ENCODE assay signal across 17 cellular contexts in the genomic region with DNA sequence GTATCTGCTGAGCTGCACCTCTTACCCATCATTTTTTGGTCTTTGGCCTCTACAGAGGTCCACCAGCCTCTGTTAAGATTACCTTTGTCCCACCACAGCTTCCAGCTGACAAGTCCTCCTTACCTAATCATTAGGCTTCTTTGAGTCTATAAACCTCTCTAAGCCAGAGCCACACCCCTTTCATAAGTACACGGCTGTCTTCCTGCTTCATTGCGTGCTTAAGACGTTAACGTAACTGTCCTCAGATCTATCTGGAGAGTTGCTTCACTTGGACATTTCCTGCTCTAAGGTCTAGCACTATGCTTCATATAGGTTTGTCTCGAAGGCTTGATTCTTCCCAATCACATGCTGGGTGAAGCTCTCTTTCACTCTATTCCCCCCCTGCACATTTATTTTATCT.
DNase-seq lines count a peak whose midpoint lies in the region; ATAC-seq, FAIRE-seq and TF ChIP-seq lines count a peak whose summit lies in the region.
"Had no signal": no experiment of that assay in that cellular context is flagged by ENCODE, and none has a peak within 500 bp of the region (broad histone marks: within the 10 kb centered on the region; RNA-seq: fewer than 3 reads in every experiment).

No MANE protein-coding gene starts in this region.

- FAIRE-seq in small intestine (lab: Jason Lieb, UNC) = no peak
- FAIRE-seq: A549, D721Med, GM12892, H54 had no signal

- TF ChIP-seq POLR2A in NB4 (IDR thresholded peaks at IDR 0.05; ENCODE audit: extremely low read depth, insufficient read length) = no peak

- WGBS in small intestine, 3 donors = 15 to 58% (median 49%) methylated on average over 5 of the region's 5 CpGs

- no peak overlapping the region for H3K4me3 ChIP-seq in NB4 (ENCODE audit: low read depth, low read length)
- H3K4me3 ChIP-seq in WERI-Rb-1 (ENCODE audit: low read depth, low read length) = no peak overlapping the region
- H3K4me3 ChIP-seq in small intestine (ENCODE audit: low read depth in 1 of 2, low read length in 2 of 2) = no peak overlapping the region
- H3K4me3 ChIP-seq: A549 had no signal

- H3K9me3 ChIP-seq in WERI-Rb-1 (ENCODE audit: severe bottlenecking) = no peaks in the 10 kb centered on the region
- no peaks in the 10 kb centered on the region for H3K9me3 ChIP-seq in small intestine (ENCODE audit: control insufficient read depth, low read depth)
- H3K9me3 ChIP-seq: A549 had no signal

- H3K27ac ChIP-seq in WERI-Rb-1 (no peak overlapping the region), small intestine (ENCODE audit: low read depth in 1 of 2, low read length in 1 of 2) (no peak overlapping the region)
- H3K27ac ChIP-seq: A549 had no signal

- TF ChIP-seq CTCF in NB4 (IDR thresholded peaks at IDR 0.05; ENCODE audit: low read depth, low read length) (no peak), WERI-Rb-1 (IDR thresholded peaks at IDR 0.05; ENCODE audit: low read depth, low read length) (no peak)

- no peaks in the 10 kb centered on the region for H3K4me1 ChIP-seq in small intestine (ENCODE audit: control insufficient read depth in 2 of 2, insufficient read depth in 1 of 2, low read depth in 1 of 2, low read length in 1 of 2)
- H3K4me1 ChIP-seq: A549 had no signal

- DNase-seq in NB4 (ENCODE audit: low read depth) = peak; percentile 7
- peak; percentile 87 for DNase-seq in NOMO-1 treated with DMSO at 0.1 percent for 48 hours (lab: John Stamatoyannopoulos, UW; ENCODE audit: unreplicated experiment)
- peak; percentile 16 for DNase-seq in WERI-Rb-1
- DNase-seq in small intestine = peak; percentile 66
- DNase-seq: CD8-positive, alpha-beta T cell; COR-L47; DMS153; DMS79 treated with DMSO at 0.1 percent for 48 hours; GDM1 had no signal

- no peaks in the 10 kb centered on the region for H3K36me3 ChIP-seq in WERI-Rb-1
- no peaks in the 10 kb centered on the region for H3K36me3 ChIP-seq in small intestine (ENCODE audit: control insufficient read depth in 2 of 2, insufficient read depth in 2 of 2, low read length in 2 of 2)

- ATAC-seq in GM21528 (IDR thresholded peaks at IDR 0.05; ENCODE audit: low FRiP score, unreplicated experiment) = no peak
- no peak for ATAC-seq in HG02973 (IDR thresholded peaks at IDR 0.05; ENCODE audit: unreplicated experiment)
- no peak for ATAC-seq in activated CD4-positive, CD25-positive, alpha-beta regulatory T cell treated with anti-CD3 and anti-CD28 coated beads, Interleukin-2, amount 50 U/mL, for 24 hours
- ATAC-seq: A549; CD8-positive, alpha-beta T cell; HCT116 had no signal

- no peaks in the 10 kb centered on the region for H3K27me3 ChIP-seq in WERI-Rb-1 (ENCODE audit: insufficient read depth, low read depth, severe bottlenecking)
- H3K27me3 ChIP-seq in small intestine (ENCODE audit: control insufficient read depth in 2 of 2, insufficient read depth in 2 of 2, low read length in 2 of 2) = no peaks in the 10 kb centered on the region

Comparison
In these comparisons a context has a peak if more than half of its experiments do, and no peak if none do; other contexts are left out.
1. DNase-seq: peak in every context shown above with its lines; median percentile 87 in NOMO-1 treated with DMSO at 0.1 percent for 48 hours; 66 in small intestine; 16 in WERI-Rb-1; 7 in NB4.